Comparison of ENCODE assay signal across 22 cellular contexts in genomic region chr11:77026743-77027142, GRCh38. TPM values are rescaled to one million over a fixed set of nuclear protein-coding genes. Genes with fewer than 3 reads are reported as not detected.
"Had no signal": no experiment of that assay in that cellular context is flagged by ENCODE, and none has a peak within 500 bp of the region (broad histone marks: within the 10 kb centered on the region; RNA-seq: fewer than 3 reads in every experiment).

No MANE protein-coding gene starts in this region.

- H3K9ac ChIP-seq: neural progenitor cell had no signal

- DNase-seq: activated CD4-positive, alpha-beta T cell treated with anti-CD3 and anti-CD28 coated beads for 48 hours; activated CD8-positive, alpha-beta memory T cell treated with anti-CD3 and anti-CD28 coated beads, Interleukin-2, amount 50 U/mL, for 4 hours; activated CD8-positive, alpha-beta T cell treated with anti-CD3 and anti-CD28 coated beads, Interleukin-2, amount 10 ng/mL, durations not matched to agents 7 days and 5 days; activated gamma-delta T cell treated with Interleukin-2 at 50 U/mL for 16 hours; activated naive CD8-positive, alpha-beta T cell treated with anti-CD3 and anti-CD28 coated beads for 36 hours; amygdala; cortex of kidney; effector CD4-positive, alpha-beta T cell; left colon; sigmoid colon; spleen; T-helper 17 cell; thyroid gland; uterus had no signal

- H3K4me3 Mint-ChIP-seq: activated CD8-positive, alpha-beta T cell treated with anti-CD3 and anti-CD28 coated beads, Interleukin-2, amount 10 ng/mL, durations not matched to agents 7 days and 5 days; activated naive CD8-positive, alpha-beta T cell treated with anti-CD3 and anti-CD28 coated beads for 36 hours; brain; central memory CD8-positive, alpha-beta T cell; neural progenitor cell; T-helper 17 cell; WTC11 had no signal

- H3K27ac Mint-ChIP-seq: activated CD8-positive, alpha-beta T cell treated with anti-CD3 and anti-CD28 coated beads, Interleukin-2, amount 10 ng/mL, durations not matched to agents 7 days and 5 days; activated naive CD8-positive, alpha-beta T cell treated with anti-CD3 and anti-CD28 coated beads for 36 hours; brain; neural progenitor cell; T-helper 17 cell; WTC11 had no signal

- H3K4me3 ChIP-seq: neural progenitor cell, sigmoid colon, spleen, thyroid gland, uterus had no signal

- H3K36me3 ChIP-seq: neural progenitor cell, sigmoid colon, thyroid gland, uterus had no signal

- H3K36me3 Mint-ChIP-seq: activated naive CD8-positive, alpha-beta T cell treated with anti-CD3 and anti-CD28 coated beads for 36 hours; WTC11 had no signal

- H3K4me1 Mint-ChIP-seq: activated naive CD8-positive, alpha-beta T cell treated with anti-CD3 and anti-CD28 coated beads for 36 hours; brain; central memory CD8-positive, alpha-beta T cell; neural progenitor cell; T-helper 17 cell had no signal

- H3K4me1 ChIP-seq: sigmoid colon, spleen, thyroid gland had no signal

- H3K9me3 ChIP-seq: sigmoid colon, spleen, thyroid gland, uterus had no signal

- H3K27me3 ChIP-seq: neural progenitor cell, thyroid gland had no signal

- H3K27ac ChIP-seq: neural progenitor cell, sigmoid colon, spleen, thyroid gland, uterus had no signal

- ATAC-seq: activated CD8-positive, alpha-beta T cell treated with anti-CD3 and anti-CD28 coated beads, Interleukin-2, amount 10 ng/mL, durations not matched to agents 7 days and 5 days; T-helper 17 cell; WTC11 had no signal

- H3K9me3 Mint-ChIP-seq: activated naive CD8-positive, alpha-beta T cell treated with anti-CD3 and anti-CD28 coated beads for 36 hours; brain; central memory CD8-positive, alpha-beta T cell; neural progenitor cell; WTC11 had no signal

RNA-seq across cellular contexts. Expression of gene B3GNT6, which starts 7.5 kb away (rescaled TPM):
- total RNA-seq: activated CD8-positive, alpha-beta T cell treated with anti-CD3 and anti-CD28 coated beads, Interleukin-2, amount 10 ng/mL, durations not matched to agents 7 days and 5 days; activated naive CD8-positive, alpha-beta T cell treated with anti-CD3 and anti-CD28 coated beads for 36 hours; fibroblast of lung; mammary epithelial cell; osteocyte; pulmonary artery endothelial cell; sigmoid colon; spleen; T-helper 17 cell had no signal
